ENCODE assay signal across 17 cellular contexts in genomic region chr17:65145743-65146142, GRCh38.
"Had no signal": no experiment of that assay in that cellular context is flagged by ENCODE, and none has a peak within 500 bp of the region (broad histone marks: within the 10 kb centered on the region; RNA-seq: fewer than 3 reads in every experiment).

No MANE protein-coding gene starts in this region.

- H3K27ac ChIP-seq: coronary artery, dorsolateral prefrontal cortex, esophagus muscularis mucosa, foreskin keratinocyte, gastroesophageal sphincter, heart right ventricle, left lung, lower lobe of right lung had no signal

- DNase-seq: dermis blood vessel endothelial cell; dorsolateral prefrontal cortex; effector CD4-positive, alpha-beta T cell; effector memory CD4-positive, alpha-beta T cell; foreskin keratinocyte; heart right ventricle; hippocampal formation; left cardiac atrium; left lung; left ventricle myocardium superior; lower lobe of right lung; mesenchymal stem cell; mucosa of descending colon; naive B cell had no signal
